18 cellular contexts compared by ENCODE assay signal in the genomic region with DNA sequence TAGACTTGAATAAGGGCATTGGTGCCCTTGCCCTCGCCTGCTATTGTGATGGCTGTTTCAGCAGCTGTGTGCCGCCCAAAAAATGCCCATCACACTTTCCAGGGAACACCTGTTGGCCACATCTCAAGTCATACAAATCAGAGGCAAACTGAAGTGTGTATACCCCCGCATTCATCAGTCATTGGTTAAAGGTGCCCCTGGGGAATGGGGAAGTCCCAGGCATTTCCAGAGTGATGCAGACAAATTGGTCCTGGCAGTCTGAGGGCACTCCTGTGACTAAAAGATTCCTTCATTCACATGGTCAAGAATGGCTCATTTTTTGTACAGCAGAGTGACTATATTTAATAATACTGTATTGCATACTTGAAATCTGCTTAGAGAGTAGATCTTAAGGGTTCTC.
"Had no signal": no experiment of that assay in that cellular context is flagged by ENCODE, and none has a peak within 500 bp of the region (broad histone marks: within the 10 kb centered on the region; RNA-seq: fewer than 3 reads in every experiment).

No MANE protein-coding gene starts in this region.

- H3K4me3 ChIP-seq: body of pancreas, coronary artery, prostate gland had no signal

- H3K4me3 Mint-ChIP-seq: activated CD8-positive, alpha-beta memory T cell treated with anti-CD3 and anti-CD28 coated beads, Interleukin-2, amount 10 ng/mL, durations not matched to agents 7 days and 5 days; activated naive CD4-positive, alpha-beta T cell treated with anti-CD3 and anti-CD28 coated beads, Interleukin-2, amount 50 U/mL, for 24 hours; nephron; T-cell had no signal

- H3K4me1 Mint-ChIP-seq: nephron had no signal

- DNase-seq: activated CD4-positive, alpha-beta T cell treated with anti-CD3 and anti-CD28 coated beads, Interleukin-2, amount 50 U/mL, for 48 hours; activated CD8-positive, alpha-beta memory T cell treated with anti-CD3 and anti-CD28 coated beads, Interleukin-2, amount 10 ng/mL, durations not matched to agents 7 days and 5 days; activated effector memory CD4-positive, alpha-beta T cell treated with Interleukin-2 at 50 U/mL for 16 hours; activated T-cell treated with anti-CD3 and anti-CD28 coated beads, Interleukin-2, amount 50 U/mL, for 1 hour; amygdala; body of pancreas; caudate nucleus; effector CD4-positive, alpha-beta T cell; occipital lobe; right cardiac atrium; small intestine; stimulated activated CD4-positive, alpha-beta T cell treated with anti-CD3 and anti-CD28 coated beads, Interleukin-4, amount 100 ng/mL, for 24 hours; T-cell had no signal

- H3K27me3 ChIP-seq: body of pancreas had no signal

- ATAC-seq: activated CD8-positive, alpha-beta memory T cell treated with anti-CD3 and anti-CD28 coated beads, Interleukin-2, amount 10 ng/mL, durations not matched to agents 7 days and 5 days; body of pancreas had no signal

- H3K36me3 ChIP-seq: prostate gland had no signal

- H3K9me3 Mint-ChIP-seq: activated naive CD4-positive, alpha-beta T cell treated with anti-CD3 and anti-CD28 coated beads, Interleukin-2, amount 50 U/mL, for 24 hours had no signal

- H3K36me3 Mint-ChIP-seq: activated CD8-positive, alpha-beta memory T cell treated with anti-CD3 and anti-CD28 coated beads, Interleukin-2, amount 10 ng/mL, durations not matched to agents 7 days and 5 days; activated naive CD4-positive, alpha-beta T cell treated with anti-CD3 and anti-CD28 coated beads, Interleukin-2, amount 50 U/mL, for 24 hours; T-cell had no signal

- H3K27me3 Mint-ChIP-seq: activated naive CD4-positive, alpha-beta T cell treated with anti-CD3 and anti-CD28 coated beads, Interleukin-2, amount 50 U/mL, for 24 hours had no signal

- H3K27ac ChIP-seq: body of pancreas, coronary artery, prostate gland, VCaP had no signal

- H3K4me1 ChIP-seq: body of pancreas, prostate gland had no signal

- H3K27ac Mint-ChIP-seq: activated CD8-positive, alpha-beta memory T cell treated with anti-CD3 and anti-CD28 coated beads, Interleukin-2, amount 10 ng/mL, durations not matched to agents 7 days and 5 days; nephron; T-cell had no signal

- H3K9me3 ChIP-seq: body of pancreas, prostate gland had no signal
